ENCODE assay signal across 34 cellular contexts in the genomic region with DNA sequence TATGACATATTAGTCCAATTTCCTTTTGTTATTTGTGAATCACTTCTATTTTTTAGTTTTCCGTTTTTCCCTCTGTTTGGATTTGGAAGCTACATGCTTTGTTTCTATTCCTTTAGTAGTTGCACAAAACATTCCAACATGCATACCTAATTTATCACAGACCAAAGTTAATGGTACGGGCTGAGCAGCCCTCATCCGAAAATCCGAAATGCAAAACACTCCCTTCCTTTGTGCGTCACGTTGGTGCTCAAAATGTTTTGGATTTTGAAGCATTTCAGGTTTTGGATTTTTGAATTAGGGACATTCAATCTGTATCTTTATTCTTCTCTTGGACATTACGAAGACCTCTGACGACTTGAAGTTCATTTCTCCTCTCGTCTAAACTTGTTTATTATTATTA.
DNase-seq lines count a peak whose midpoint lies in the region; ATAC-seq, FAIRE-seq and TF ChIP-seq lines count a peak whose summit lies in the region.
"Had no signal": no experiment of that assay in that cellular context is flagged by ENCODE, and none has a peak within 500 bp of the region (broad histone marks: within the 10 kb centered on the region; RNA-seq: fewer than 3 reads in every experiment).

No MANE protein-coding gene starts in this region.

- intact Hi-C loops in thyroid gland (cut with DNase I) (no loop called here), MCF 10A (cut with micrococcal nuclease) (no loop called here)

- peaks cover 27% of the 10 kb centered on the region for H3K9me3 Mint-ChIP-seq in MCF 10A (ENCODE audit: unreplicated experiment)

- H3K9ac ChIP-seq in H1 (replicated peaks in 1 of 4; ENCODE audit: extremely low read depth in 1 of 4, low read depth in 3 of 4, low read length in 3 of 4), result no peak overlapping the region
- no peak overlapping the region for H3K9ac ChIP-seq in trophoblast cell (ENCODE audit: low read length)
- H3K9ac ChIP-seq: BLaER1; BLaER1 treated with 17β-estradiol and CSF1 and Interleukin-3, amounts not matched to agents 10 nM and 100 nM had no signal

- no peak overlapping the region for H4K12ac ChIP-seq in trophoblast cell (ENCODE audit: low read depth, low read length)

- H2AK5ac ChIP-seq in H1 (ENCODE audit: low read depth, low read length), result no peak overlapping the region
- no peak overlapping the region for H2AK5ac ChIP-seq in trophoblast cell (ENCODE audit: low read length)

- H3K36me3 ChIP-seq in H1 (ENCODE audit: control insufficient read depth in 2 of 4, insufficient read depth in 4 of 4, low read length in 3 of 4), result peaks cover 2 to 34% (median 18%) of the 10 kb centered on the region in 4 experiments; a peak in 6 of 8 replicates
- H3K36me3 ChIP-seq in trophoblast cell (ENCODE audit: control insufficient read depth in 1 of 2, insufficient read depth in 2 of 2, low read length in 2 of 2), result peaks cover 0 to 2% of the 10 kb centered on the region in 2 experiments
- H3K36me3 ChIP-seq in thyroid gland, result no peaks in the 10 kb centered on the region
- H3K36me3 ChIP-seq: BE2C had no signal

- TF ChIP-seq RAD21 in A549 (conservative IDR thresholded peaks at IDR 0.05 in 1 of 2, IDR thresholded peaks at IDR 0.05 in 1 of 2) (no peak), H1 (IDR thresholded peaks at IDR 0.05 in 1 of 2, conservative IDR thresholded peaks at IDR 0.05 in 1 of 2; ENCODE audit: low read depth in 2 of 2, low read length in 2 of 2) (no peak)

- H3K23ac ChIP-seq in H1 (ENCODE audit: insufficient read length) (no peak overlapping the region), trophoblast cell (ENCODE audit: low read length) (no peak overlapping the region)

- H3K56ac ChIP-seq in H1 (replicated peaks; ENCODE audit: insufficient read length, low read depth, low read length), result no peak overlapping the region

- H3K27ac ChIP-seq in A549 (no peak overlapping the region), H1 (ENCODE audit: low read depth, low read length) (no peak overlapping the region), trophoblast cell (ENCODE audit: low read depth, low read length) (no peak overlapping the region), thyroid gland (no peak overlapping the region)
- H3K27ac ChIP-seq: 22Rv1; BLaER1; BLaER1 treated with 17β-estradiol and CSF1 and Interleukin-3, amounts not matched to agents 10 nM and 100 nM; C4-2B had no signal

- no peak overlapping the region for H2BK5ac ChIP-seq in H1 (ENCODE audit: low read depth, low read length)
- no peak overlapping the region for H2BK5ac ChIP-seq in trophoblast cell (ENCODE audit: low read depth, low read length, poor library complexity)

- H4K8ac ChIP-seq in H1 (ENCODE audit: extremely low read depth, insufficient read depth, low read length) (no peak overlapping the region), trophoblast cell (ENCODE audit: low read depth, low read length) (no peak overlapping the region)

- H3K4ac ChIP-seq in H1 (replicated peaks; ENCODE audit: insufficient read length, low read depth, low read length) (no peak overlapping the region), trophoblast cell (ENCODE audit: low read depth, low read length) (no peak overlapping the region)

- BruUV-seq in MCF 10A (replicated peaks; lab: Mats Ljungman, UMichigan), result no TSS peak

- H3K4me2 ChIP-seq in A549 (no peak overlapping the region), H1 (ENCODE audit: insufficient read depth in 1 of 2, low read depth in 2 of 2, low read length in 2 of 2) (no peak overlapping the region), trophoblast cell (ENCODE audit: low read length) (no peak overlapping the region)
- H3K4me2 ChIP-seq: BLaER1; BLaER1 treated with 17β-estradiol and CSF1 and Interleukin-3, amounts not matched to agents 10 nM and 100 nM had no signal

- FAIRE-seq in A549 (lab: Jason Lieb, UNC) (peak; percentile 68), D721Med (lab: Jason Lieb, UNC) (peak; percentile 58), H1 (lab: Jason Lieb, UNC) (peak; percentile 28)

- WGBS in A549 (ENCODE audit: missing lambda C conversion rate), result 95% methylated on average over 9 of the region's 9 CpGs
- 89% methylated on average over 9 of the region's 9 CpGs; no CpG with 5 or more reads in 1 of the 2 experiments for WGBS in H1 (ENCODE audit: extremely low coverage in 1 of 2, insufficient coverage in 1 of 2, insufficient read length in 1 of 2, insufficient replicate concordance in 2 of 2, low coverage in 1 of 2, low lambda C conversion rate in 2 of 2, missing lambda C conversion rate in 1 of 2), 2 experiments
- whole genome bisulfite sequencing in trophoblast cell (ENCODE audit: extremely low coverage, insufficient coverage, insufficient read length), result no CpG with 5 or more reads among the region's 9 CpGs
- WGBS in thyroid gland, 2 donors, result 96 to 97% methylated on average over 9 of the region's 9 CpGs

- H3K9me3 ChIP-seq in A549 (peaks cover 14% of the 10 kb centered on the region), H1 (ENCODE audit: insufficient read depth in 2 of 2, low read depth in 1 of 2, low read length in 1 of 2) (no peaks in the 10 kb centered on the region), trophoblast cell (ENCODE audit: insufficient read depth, low read depth, low read length) (no peaks in the 10 kb centered on the region), thyroid gland (no peaks in the 10 kb centered on the region)
- H3K9me3 ChIP-seq: BE2C, BLaER1 had no signal

- no peaks in the 10 kb centered on the region for H4K20me1 ChIP-seq in H1 (replicated peaks in 1 of 2; ENCODE audit: control insufficient read depth in 1 of 2, insufficient read depth in 2 of 2, low read length in 2 of 2)
- H4K20me1 ChIP-seq: BLaER1; BLaER1 treated with 17β-estradiol and CSF1 and Interleukin-3, amounts not matched to agents 10 nM and 100 nM had no signal

- TF ChIP-seq POLR2A in A549 (IDR thresholded peaks at IDR 0.05; ENCODE audit: low read length), result no peak
- no peak for TF ChIP-seq POLR2A in H1 (IDR thresholded peaks at IDR 0.05; ENCODE audit: control extremely low read depth in 1 of 2, low read depth in 2 of 2, low read length in 2 of 2)
- TF ChIP-seq POLR2A in thyroid gland (IDR thresholded peaks at IDR 0.05), result no peak

- H4K91ac ChIP-seq in H1 (replicated peaks; ENCODE audit: insufficient read length, low read length), result no peak overlapping the region
- H4K91ac ChIP-seq in trophoblast cell (ENCODE audit: low read depth, low read length), result no peak overlapping the region

- H3K79me2 ChIP-seq in H1 (ENCODE audit: control insufficient read depth in 1 of 2, insufficient read depth in 2 of 2, low read length in 2 of 2), result no peaks in the 10 kb centered on the region
- H3K79me2 ChIP-seq in trophoblast cell (ENCODE audit: control insufficient read depth, insufficient read depth, low read length, poor library complexity), result no peaks in the 10 kb centered on the region

- TF ChIP-seq EP300 in A549 (IDR thresholded peaks at IDR 0.05) (no peak), H1 (IDR thresholded peaks at IDR 0.05; ENCODE audit: borderline replicate concordance in 1 of 2, low read depth in 2 of 2, low read length in 2 of 2) (no peak)

- H3K18ac ChIP-seq in H1 (ENCODE audit: extremely low read depth, low read length) (no peak overlapping the region), trophoblast cell (ENCODE audit: low read length) (no peak overlapping the region)

- no peak for ATAC-seq in A549
- ATAC-seq: CD8-positive, alpha-beta T cell had no signal

- H3K4me1 Mint-ChIP-seq in MCF 10A (ENCODE audit: insufficient read depth, unreplicated experiment), result no peaks in the 10 kb centered on the region
- H3K4me1 Mint-ChIP-seq: B cell; CD14-positive monocyte; CD8-positive, alpha-beta memory T cell had no signal

- H3K14ac ChIP-seq in H1 (ENCODE audit: insufficient read length), result no peak overlapping the region
- H3K14ac ChIP-seq in trophoblast cell (ENCODE audit: low read length), result no peak overlapping the region

- no peak overlapping the region for H2BK120ac ChIP-seq in H1 (replicated peaks; ENCODE audit: low read depth, low read length)
- no peak overlapping the region for H2BK120ac ChIP-seq in trophoblast cell (ENCODE audit: insufficient read depth, low read length, poor library complexity)

- H2BK12ac ChIP-seq in H1 (ENCODE audit: low read depth, low read length) (no peak overlapping the region), trophoblast cell (ENCODE audit: low read length) (no peak overlapping the region)

- POLR2A ChIA-PET in A549 (lab: Yijun Ruan, JAX), result no interaction called here
- POLR2A ChIA-PET in H1 (lab: Charles Lee; ENCODE audit: partially characterized antibody), result no interaction called here
- POLR2A ChIA-PET in MCF 10A (lab: Yijun Ruan, JAX), result no interaction called here

- no peak for TF ChIP-seq CTCF in A549 (IDR thresholded peaks at IDR 0.05)
- TF ChIP-seq CTCF in D721Med (IDR thresholded peaks at IDR 0.05; ENCODE audit: insufficient read depth, missing control alignments), result no peak
- TF ChIP-seq CTCF in H1 (IDR thresholded peaks at IDR 0.05; ENCODE audit: control extremely low read depth in 1 of 3, insufficient read depth in 1 of 3, low read depth in 1 of 3, low read length in 3 of 3), result no peak
- no peak for TF ChIP-seq CTCF in thyroid gland (IDR thresholded peaks at IDR 0.05)
- TF ChIP-seq CTCF in MCF 10A (IDR thresholded peaks at IDR 0.05; ENCODE audit: unreplicated experiment), result no peak

- H3K79me1 ChIP-seq in H1 (ENCODE audit: low read depth, low read length), result no peaks in the 10 kb centered on the region
- H3K79me1 ChIP-seq in trophoblast cell (ENCODE audit: low read length), result no peaks in the 10 kb centered on the region

- H3K4me1 ChIP-seq in A549, result no peaks in the 10 kb centered on the region
- H3K4me1 ChIP-seq in H1 (replicated peaks in 1 of 4; ENCODE audit: control insufficient read depth in 3 of 4, insufficient read depth in 4 of 4, low read length in 3 of 4), result no peaks in the 10 kb centered on the region
- no peaks in the 10 kb centered on the region for H3K4me1 ChIP-seq in trophoblast cell (ENCODE audit: control insufficient read depth in 1 of 2, insufficient read depth in 2 of 2, low read length in 2 of 2)
- no peaks in the 10 kb centered on the region for H3K4me1 ChIP-seq in thyroid gland
- H3K4me1 ChIP-seq: BE2C, Caco-2 had no signal

- no peak overlapping the region for H2BK15ac ChIP-seq in H1 (ENCODE audit: low read length)

- H3K27me3 Mint-ChIP-seq in MCF 10A (ENCODE audit: insufficient read depth, unreplicated experiment), result no peaks in the 10 kb centered on the region
- H3K27me3 Mint-ChIP-seq: B cell; CD4-positive, alpha-beta memory T cell; CD4-positive, alpha-beta T cell; CD4-positive, CD25-positive, alpha-beta regulatory T cell; CD8-positive, alpha-beta memory T cell had no signal

- no peak overlapping the region for H2AFZ ChIP-seq in H1 (ENCODE audit: low read length)
- no peak overlapping the region for H2AFZ ChIP-seq in trophoblast cell (ENCODE audit: insufficient read depth, low read length, poor library complexity)

- H4K5ac ChIP-seq in H1 (ENCODE audit: insufficient read length, low read depth, low read length), result no peak overlapping the region

- H3K27ac Mint-ChIP-seq in MCF 10A (ENCODE audit: low read depth, unreplicated experiment), result no peak overlapping the region
- H3K27ac Mint-ChIP-seq: B cell; CD4-positive, alpha-beta T cell; CD4-positive, CD25-positive, alpha-beta regulatory T cell; CD8-positive, alpha-beta T cell had no signal

- H3K36me3 Mint-ChIP-seq in MCF 10A (ENCODE audit: insufficient read depth, unreplicated experiment), result peaks cover 63% of the 10 kb centered on the region

- CTCF ChIA-PET in A549 (lab: Yijun Ruan, JAX), result no interaction called here
- CTCF ChIA-PET in H1 (lab: Charles Lee; ENCODE audit: partially characterized antibody), result no interaction called here
- CTCF ChIA-PET in MCF 10A (lab: Yijun Ruan, JAX), result interaction anchor here (1.0 kb wide), 1 partner anchor 17 kb away, joined by 3 read pairs; no protein-coding TSS in a partner anchor

- H3K4me3 ChIP-seq in A549 (no peak overlapping the region), H1 (ENCODE audit: extremely low read depth in 1 of 4, insufficient read depth in 2 of 4, low read depth in 3 of 4, low read length in 4 of 4) (no peak overlapping the region), trophoblast cell (ENCODE audit: low read depth, low read length) (no peak overlapping the region), thyroid gland (replicated peaks in 1 of 3) (no peak overlapping the region)
- H3K4me3 ChIP-seq: BLaER1; BLaER1 treated with 17β-estradiol and CSF1 and Interleukin-3, amounts not matched to agents 10 nM and 100 nM had no signal

- H3K23me2 ChIP-seq in H1 (ENCODE audit: low read depth, low read length), result no peaks in the 10 kb centered on the region; the same call in 1 of the 2 replicates

- no peak overlapping the region for H3K4me3 Mint-ChIP-seq in MCF 10A (ENCODE audit: unreplicated experiment)
- H3K4me3 Mint-ChIP-seq: B cell; CD14-positive monocyte; CD4-positive, alpha-beta memory T cell; CD4-positive, alpha-beta T cell; CD4-positive, CD25-positive, alpha-beta regulatory T cell; CD8-positive, alpha-beta memory T cell; CD8-positive, alpha-beta T cell had no signal

- DNase-seq in A549 (ENCODE audit: low read depth in 1 of 2, low spot score in 1 of 2) (no peak), D721Med (ENCODE audit: insufficient read length, low spot score) (no peak), H1 (ENCODE audit: low read depth in 1 of 2, low spot score in 2 of 2) (no peak), trophoblast cell (peak; percentile 65 to 89), NK-92 (lab: John Stamatoyannopoulos, UW; ENCODE audit: unreplicated experiment) (no peak), thyroid gland (no peak), MCF 10A (ENCODE audit: unreplicated experiment) (no peak), anterior cingulate cortex (lab: John Stamatoyannopoulos, UW) (no peak)
- DNase-seq: 8988T; ACHN; AML-193; BE2C; C1 segment of cervical spinal cord; Caco-2; Calu3; CD4-positive, alpha-beta memory T cell; CD4-positive, alpha-beta T cell; CD4-positive, CD25-positive, alpha-beta regulatory T cell; CD8-positive, alpha-beta memory T cell; CD8-positive, alpha-beta T cell; COR-L47; DMS 273 treated with DMSO at 0.1 percent for 48 hours; DMS153; DMS53; DMS79; DMS79 treated with DMSO at 0.1 percent for 48 hours; DND-41; EL had no signal

- no peaks in the 10 kb centered on the region for H3K27me3 ChIP-seq in H1 (replicated peaks in 1 of 4; ENCODE audit: control insufficient read depth in 3 of 4, extremely low read depth in 1 of 4, insufficient read depth in 3 of 4, low read length in 3 of 4)
- no peaks in the 10 kb centered on the region for H3K27me3 ChIP-seq in trophoblast cell (ENCODE audit: insufficient read depth, low read length)
- H3K27me3 ChIP-seq in thyroid gland, result no peaks in the 10 kb centered on the region
- H3K27me3 ChIP-seq: BE2C; BLaER1; BLaER1 treated with 17β-estradiol and CSF1 and Interleukin-3, amounts not matched to agents 10 nM and 100 nM had no signal

- H2BK20ac ChIP-seq in H1 (ENCODE audit: low read length), result no peak overlapping the region

Comparison
In these comparisons a context has a peak if more than half of its experiments do, and no peak if none do; other contexts are left out.
1. DNase-seq: peak in trophoblast cell (2 of 2); none in A549 (0 of 2), D721Med (single experiment), H1 (0 of 2), NK-92 (single experiment), thyroid gland (0 of 2), MCF 10A (single experiment) and anterior cingulate cortex (0 of 58).